1 cellular context compared by ENCODE assay signal in the genomic region with DNA sequence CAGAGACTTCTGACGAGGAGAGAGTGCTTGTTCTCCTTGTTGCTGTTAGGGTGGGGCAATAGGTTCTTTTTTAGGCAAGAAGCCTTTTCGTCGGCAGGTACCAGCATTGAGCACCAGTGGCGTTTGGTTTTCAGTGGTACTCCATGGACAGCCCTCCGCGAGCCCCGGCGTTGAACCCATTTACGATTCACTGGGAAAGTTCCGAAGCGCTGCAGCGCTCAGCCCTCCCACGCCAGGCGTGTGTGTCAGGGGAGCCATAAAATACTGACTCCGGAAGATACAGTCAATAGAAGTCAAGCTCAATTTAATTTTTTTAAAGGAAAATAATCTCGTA.
A peak's percentile ranks its signal among the peaks of the same experiment; 100 is the strongest.
TF ChIP-seq lines count a peak whose summit lies in the region.

No MANE protein-coding gene starts in this region.

TF ChIP-seq in GM12878, 131 proteins besides CTCF, POLR2A, EP300 and RAD21 (continued from another document):
- TF ChIP-seq, protein P1, sequence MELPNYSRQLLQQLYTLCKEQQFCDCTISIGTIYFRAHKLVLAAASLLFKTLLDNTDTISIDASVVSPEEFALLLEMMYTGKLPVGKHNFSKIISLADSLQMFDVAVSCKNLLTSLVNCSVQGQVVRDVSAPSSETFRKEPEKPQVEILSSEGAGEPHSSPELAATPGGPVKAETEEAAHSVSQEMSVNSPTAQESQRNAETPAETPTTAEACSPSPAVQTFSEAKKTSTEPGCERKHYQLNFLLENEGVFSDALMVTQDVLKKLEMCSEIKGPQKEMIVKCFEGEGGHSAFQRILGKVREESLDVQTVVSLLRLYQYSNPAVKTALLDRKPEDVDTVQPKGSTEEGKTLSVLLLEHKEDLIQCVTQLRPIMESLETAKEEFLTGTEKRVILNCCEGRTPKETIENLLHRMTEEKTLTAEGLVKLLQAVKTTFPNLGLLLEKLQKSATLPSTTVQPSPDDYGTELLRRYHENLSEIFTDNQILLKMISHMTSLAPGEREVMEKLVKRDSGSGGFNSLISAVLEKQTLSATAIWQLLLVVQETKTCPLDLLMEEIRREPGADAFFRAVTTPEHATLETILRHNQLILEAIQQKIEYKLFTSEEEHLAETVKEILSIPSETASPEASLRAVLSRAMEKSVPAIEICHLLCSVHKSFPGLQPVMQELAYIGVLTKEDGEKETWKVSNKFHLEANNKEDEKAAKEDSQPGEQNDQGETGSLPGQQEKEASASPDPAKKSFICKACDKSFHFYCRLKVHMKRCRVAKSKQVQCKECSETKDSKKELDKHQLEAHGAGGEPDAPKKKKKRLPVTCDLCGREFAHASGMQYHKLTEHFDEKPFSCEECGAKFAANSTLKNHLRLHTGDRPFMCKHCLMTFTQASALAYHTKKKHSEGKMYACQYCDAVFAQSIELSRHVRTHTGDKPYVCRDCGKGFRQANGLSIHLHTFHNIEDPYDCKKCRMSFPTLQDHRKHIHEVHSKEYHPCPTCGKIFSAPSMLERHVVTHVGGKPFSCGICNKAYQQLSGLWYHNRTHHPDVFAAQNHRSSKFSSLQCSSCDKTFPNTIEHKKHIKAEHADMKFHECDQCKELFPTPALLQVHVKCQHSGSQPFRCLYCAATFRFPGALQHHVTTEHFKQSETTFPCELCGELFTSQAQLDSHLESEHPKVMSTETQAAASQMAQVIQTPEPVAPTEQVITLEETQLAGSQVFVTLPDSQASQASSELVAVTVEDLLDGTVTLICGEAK (IDR thresholded peaks at IDR 0.05; ENCODE audit: borderline replicate concordance) = no peak
- TF ChIP-seq PML (IDR thresholded peaks at IDR 0.05; ENCODE audit: low read length) = 0 out of 2 replicates have a peak, but pooled peaks have one; percentile 14
- TF ChIP-seq ASH2L (IDR thresholded peaks at IDR 0.05; ENCODE audit: borderline replicate concordance, low read depth) = no peak
- peak; percentile 64 for TF ChIP-seq LARP7 (IDR thresholded peaks at IDR 0.05)
- TF ChIP-seq CHD4 (IDR thresholded peaks at IDR 0.05) = no peak
- peak in 1 of 2 experiments; percentile 33; a peak in 1 of 3 replicates for TF ChIP-seq EGR1 (IDR thresholded peaks at IDR 0.05; ENCODE audit: borderline replicate concordance in 1 of 2, low read depth in 2 of 2, low read length in 2 of 2)
- no peak for TF ChIP-seq BCL3 (IDR thresholded peaks at IDR 0.05; ENCODE audit: borderline replicate concordance, insufficient read depth, low read depth, low read length, poor library complexity, severe bottlenecking)
- TF ChIP-seq YY1 (IDR thresholded peaks at IDR 0.05; ENCODE audit: low read depth, low read length) = 0 out of 2 replicates have a peak, but pooled peaks have one; percentile 1
- TF ChIP-seq CREM (IDR thresholded peaks at IDR 0.05; ENCODE audit: low read depth) = peak; percentile 45; the same call in 1 of the 2 replicates
- TF ChIP-seq DPF2 (IDR thresholded peaks at IDR 0.05) = 0 out of 2 replicates have a peak, but pooled peaks have one; percentile 9
- 0 out of 3 replicates have a peak, but pooled peaks have one; percentile 58 for TF ChIP-seq POU2F2 (IDR thresholded peaks at IDR 0.05; ENCODE audit: borderline replicate concordance, low read depth, low read length)
TF ChIP-seq in GM12878: peak in this region for 12.
